10 cellular contexts compared by ENCODE assay signal in the genomic region with DNA sequence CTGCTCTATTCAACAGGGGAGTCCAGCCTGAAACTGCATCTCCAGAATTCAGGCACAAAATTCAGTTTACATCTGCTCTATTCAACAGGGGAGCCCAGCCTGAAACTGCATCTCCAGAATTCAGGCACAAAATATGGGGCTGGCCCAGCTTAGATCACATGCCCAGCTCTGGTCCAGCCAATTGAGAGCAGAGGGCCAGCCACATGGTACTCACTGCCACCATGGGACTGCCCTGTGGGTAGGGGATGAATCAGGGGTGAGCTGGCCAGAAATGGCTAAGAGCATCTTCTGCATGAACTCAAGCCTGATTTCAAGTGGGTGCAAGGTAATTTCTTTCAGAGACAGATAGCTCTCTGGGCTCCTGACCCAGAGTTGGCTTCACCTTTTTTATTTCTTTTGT.
DNase-seq lines count a peak whose midpoint lies in the region; ATAC-seq and TF ChIP-seq lines count a peak whose summit lies in the region.
"Had no signal": no experiment of that assay in that cellular context is flagged by ENCODE, and none has a peak within 500 bp of the region (broad histone marks: within the 10 kb centered on the region; RNA-seq: fewer than 3 reads in every experiment).

No MANE protein-coding gene starts in this region.

- H3K4me1 ChIP-seq in tibial nerve: peaks cover 0 to 43% (median 9%) of the 10 kb centered on the region in 4 donors
- H3K4me1 ChIP-seq: Caco-2 had no signal

- H3K4me3 Mint-ChIP-seq in activated naive CD4-positive, alpha-beta T cell treated with anti-CD3 and anti-CD28 coated beads, Interleukin-2, amount 50 U/mL, for 24 hours: peak overlapping the region; percentile 27
- peak overlapping the region; percentile 76 for H3K4me3 Mint-ChIP-seq in activated naive CD8-positive, alpha-beta T cell treated with anti-CD3 and anti-CD28 coated beads, Interleukin-2, amount 50 U/mL, for 24 hours
- H3K4me3 Mint-ChIP-seq in memory B cell: peak overlapping the region; percentile 60

- H3K27ac ChIP-seq in tibial nerve: peak overlapping the region in 3 of 4 donors; percentile 87 to 98 (median 97)

- no peaks in the 10 kb centered on the region for H3K9me3 Mint-ChIP-seq in activated naive CD4-positive, alpha-beta T cell treated with anti-CD3 and anti-CD28 coated beads, Interleukin-2, amount 50 U/mL, for 24 hours
- H3K9me3 Mint-ChIP-seq in activated naive CD8-positive, alpha-beta T cell treated with anti-CD3 and anti-CD28 coated beads, Interleukin-2, amount 50 U/mL, for 24 hours: no peaks in the 10 kb centered on the region
- no peaks in the 10 kb centered on the region for H3K9me3 Mint-ChIP-seq in memory B cell

- H3K27me3 ChIP-seq in tibial nerve: no peaks in the 10 kb centered on the region

- DNase-seq in activated naive CD4-positive, alpha-beta T cell treated with Interleukin-2 at 50 U/mL for 16 hours: no peak
- DNase-seq in activated naive CD8-positive, alpha-beta T cell treated with anti-CD3 and anti-CD28 coated beads, Interleukin-2, amount 50 U/mL, for 24 hours: peak; percentile 6
- no peak for DNase-seq in memory B cell (ENCODE audit: low spot score in 2 of 2)
- DNase-seq in tibial nerve (ENCODE audit: low spot score in 2 of 2): no peak
- no peak for DNase-seq in DMS79 treated with DMSO at 0.1 percent for 48 hours (lab: John Stamatoyannopoulos, UW)
- no peak for DNase-seq in stimulated activated CD4-positive, alpha-beta T cell treated with anti-CD3 and anti-CD28 coated beads, Interleukin-12 subunit alpha, Interleukin-12 subunit beta, amount 100 ng/mL, for 4 hours
- no peak for DNase-seq in NCI-H2081 (lab: John Stamatoyannopoulos, UW)
- DNase-seq: activated effector memory CD4-positive, alpha-beta T cell treated with anti-CD3 and anti-CD28 coated beads, Interleukin-2, amount 50 U/mL, for 16 hours; Caco-2 had no signal

- H3K9me3 ChIP-seq in tibial nerve: no peaks in the 10 kb centered on the region
- H3K9me3 ChIP-seq: Caco-2 had no signal

- H3K4me1 Mint-ChIP-seq in activated naive CD4-positive, alpha-beta T cell treated with anti-CD3 and anti-CD28 coated beads, Interleukin-2, amount 50 U/mL, for 24 hours: peaks cover 31% of the 10 kb centered on the region
- peaks cover 28% of the 10 kb centered on the region for H3K4me1 Mint-ChIP-seq in activated naive CD8-positive, alpha-beta T cell treated with anti-CD3 and anti-CD28 coated beads, Interleukin-2, amount 50 U/mL, for 24 hours
- peaks cover 7% of the 10 kb centered on the region for H3K4me1 Mint-ChIP-seq in memory B cell

- H3K36me3 ChIP-seq in tibial nerve: no peaks in the 10 kb centered on the region

- ATAC-seq in activated naive CD8-positive, alpha-beta T cell treated with anti-CD3 and anti-CD28 coated beads, Interleukin-2, amount 50 U/mL, for 24 hours: peak; percentile 30
- no peak for ATAC-seq in memory B cell (ENCODE audit: low read depth)

- no peaks in the 10 kb centered on the region for H3K36me3 Mint-ChIP-seq in activated naive CD4-positive, alpha-beta T cell treated with anti-CD3 and anti-CD28 coated beads, Interleukin-2, amount 50 U/mL, for 24 hours
- no peaks in the 10 kb centered on the region for H3K36me3 Mint-ChIP-seq in activated naive CD8-positive, alpha-beta T cell treated with anti-CD3 and anti-CD28 coated beads, Interleukin-2, amount 50 U/mL, for 24 hours (ENCODE audit: low read depth)
- H3K36me3 Mint-ChIP-seq in memory B cell: peaks cover 4% of the 10 kb centered on the region

- no peak overlapping the region for H3K27ac Mint-ChIP-seq in activated naive CD4-positive, alpha-beta T cell treated with anti-CD3 and anti-CD28 coated beads, Interleukin-2, amount 50 U/mL, for 24 hours
- no peak overlapping the region for H3K27ac Mint-ChIP-seq in activated naive CD8-positive, alpha-beta T cell treated with anti-CD3 and anti-CD28 coated beads, Interleukin-2, amount 50 U/mL, for 24 hours
- no peak overlapping the region for H3K27ac Mint-ChIP-seq in memory B cell

- H3K4me3 ChIP-seq in tibial nerve: no peak overlapping the region

- no peak for TF ChIP-seq POLR2A in tibial nerve (IDR thresholded peaks at IDR 0.05)

- no peaks in the 10 kb centered on the region for H3K27me3 Mint-ChIP-seq in activated naive CD4-positive, alpha-beta T cell treated with anti-CD3 and anti-CD28 coated beads, Interleukin-2, amount 50 U/mL, for 24 hours
- peaks cover 3% of the 10 kb centered on the region for H3K27me3 Mint-ChIP-seq in activated naive CD8-positive, alpha-beta T cell treated with anti-CD3 and anti-CD28 coated beads, Interleukin-2, amount 50 U/mL, for 24 hours
- H3K27me3 Mint-ChIP-seq in memory B cell: peaks cover 7% of the 10 kb centered on the region

- no peak for TF ChIP-seq CTCF in tibial nerve (IDR thresholded peaks at IDR 0.05)

- TF ChIP-seq EP300 in tibial nerve (IDR thresholded peaks at IDR 0.05): no peak
